In the genomic region with DNA sequence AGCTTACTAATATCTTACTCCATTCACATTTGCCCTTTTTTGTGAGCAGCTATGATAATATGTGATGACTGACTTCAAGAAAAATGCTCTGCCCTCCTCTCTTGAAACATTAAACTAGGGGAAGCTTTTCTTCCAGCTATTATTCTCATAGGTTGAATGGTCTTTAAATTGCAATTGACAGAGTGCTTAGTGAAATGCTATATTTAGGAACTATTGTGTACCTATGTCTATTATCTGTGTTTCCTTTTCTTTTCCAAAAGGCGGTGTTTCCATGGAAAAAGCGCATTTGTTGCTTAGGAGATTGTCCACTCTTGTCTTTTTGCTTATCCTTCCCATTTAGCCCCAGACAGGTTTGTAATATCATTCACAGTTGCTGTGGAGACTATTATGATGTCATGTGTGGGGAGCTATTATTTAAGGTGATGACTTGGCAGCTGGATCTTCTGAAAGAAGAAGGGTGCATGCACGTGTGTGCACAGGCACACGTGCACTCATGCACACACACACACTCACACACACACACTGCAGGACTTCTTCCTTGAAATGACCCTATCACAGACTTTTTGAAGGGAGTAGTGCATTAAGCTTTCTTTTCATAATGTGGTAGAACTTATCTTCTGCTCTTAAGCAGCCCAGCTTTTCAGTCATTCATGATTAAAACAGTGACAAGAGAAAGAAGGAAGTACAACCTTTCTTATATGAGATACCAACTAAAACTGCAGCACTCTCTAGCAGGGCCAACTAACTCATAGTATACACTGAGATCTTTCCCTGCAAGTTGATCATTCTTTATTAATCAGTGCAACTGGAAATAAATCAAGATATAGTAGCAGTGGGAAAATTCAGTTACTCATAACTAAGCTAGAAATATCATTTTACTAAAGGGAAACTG, we compare ENCODE assay signal across 1 cellular context.
TF ChIP-seq lines count a peak whose summit lies in the region.

No MANE protein-coding gene starts in this region.

TF ChIP-seq in GM12878, 131 proteins besides CTCF, POLR2A, EP300 and RAD21 (continued from another document):
- TF ChIP-seq, protein P1, sequence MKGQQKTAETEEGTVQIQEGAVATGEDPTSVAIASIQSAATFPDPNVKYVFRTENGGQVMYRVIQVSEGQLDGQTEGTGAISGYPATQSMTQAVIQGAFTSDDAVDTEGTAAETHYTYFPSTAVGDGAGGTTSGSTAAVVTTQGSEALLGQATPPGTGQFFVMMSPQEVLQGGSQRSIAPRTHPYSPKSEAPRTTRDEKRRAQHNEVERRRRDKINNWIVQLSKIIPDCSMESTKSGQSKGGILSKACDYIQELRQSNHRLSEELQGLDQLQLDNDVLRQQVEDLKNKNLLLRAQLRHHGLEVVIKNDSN (IDR thresholded peaks at IDR 0.05; ENCODE audit: borderline replicate concordance, extremely low read length, insufficient read depth, low read depth, low read length), result no peak
- TF ChIP-seq TAF1 (IDR thresholded peaks at IDR 0.05; ENCODE audit: borderline replicate concordance, low read depth, low read length) (no peak), CREB1 (IDR thresholded peaks at IDR 0.05; ENCODE audit: low read depth) (0 out of 2 replicates have a peak, but pooled peaks have one; percentile 20), BMI1 (IDR thresholded peaks at IDR 0.05; ENCODE audit: borderline replicate concordance) (no peak), LARP7 (IDR thresholded peaks at IDR 0.05) (no peak), BRCA1 (IDR thresholded peaks at IDR 0.05; ENCODE audit: low read depth, low read length) (no peak), NR2C2 (IDR thresholded peaks at IDR 0.05; ENCODE audit: borderline replicate concordance, control insufficient read depth, insufficient read length, low read depth) (no peak)
- TF ChIP-seq, protein P2, sequence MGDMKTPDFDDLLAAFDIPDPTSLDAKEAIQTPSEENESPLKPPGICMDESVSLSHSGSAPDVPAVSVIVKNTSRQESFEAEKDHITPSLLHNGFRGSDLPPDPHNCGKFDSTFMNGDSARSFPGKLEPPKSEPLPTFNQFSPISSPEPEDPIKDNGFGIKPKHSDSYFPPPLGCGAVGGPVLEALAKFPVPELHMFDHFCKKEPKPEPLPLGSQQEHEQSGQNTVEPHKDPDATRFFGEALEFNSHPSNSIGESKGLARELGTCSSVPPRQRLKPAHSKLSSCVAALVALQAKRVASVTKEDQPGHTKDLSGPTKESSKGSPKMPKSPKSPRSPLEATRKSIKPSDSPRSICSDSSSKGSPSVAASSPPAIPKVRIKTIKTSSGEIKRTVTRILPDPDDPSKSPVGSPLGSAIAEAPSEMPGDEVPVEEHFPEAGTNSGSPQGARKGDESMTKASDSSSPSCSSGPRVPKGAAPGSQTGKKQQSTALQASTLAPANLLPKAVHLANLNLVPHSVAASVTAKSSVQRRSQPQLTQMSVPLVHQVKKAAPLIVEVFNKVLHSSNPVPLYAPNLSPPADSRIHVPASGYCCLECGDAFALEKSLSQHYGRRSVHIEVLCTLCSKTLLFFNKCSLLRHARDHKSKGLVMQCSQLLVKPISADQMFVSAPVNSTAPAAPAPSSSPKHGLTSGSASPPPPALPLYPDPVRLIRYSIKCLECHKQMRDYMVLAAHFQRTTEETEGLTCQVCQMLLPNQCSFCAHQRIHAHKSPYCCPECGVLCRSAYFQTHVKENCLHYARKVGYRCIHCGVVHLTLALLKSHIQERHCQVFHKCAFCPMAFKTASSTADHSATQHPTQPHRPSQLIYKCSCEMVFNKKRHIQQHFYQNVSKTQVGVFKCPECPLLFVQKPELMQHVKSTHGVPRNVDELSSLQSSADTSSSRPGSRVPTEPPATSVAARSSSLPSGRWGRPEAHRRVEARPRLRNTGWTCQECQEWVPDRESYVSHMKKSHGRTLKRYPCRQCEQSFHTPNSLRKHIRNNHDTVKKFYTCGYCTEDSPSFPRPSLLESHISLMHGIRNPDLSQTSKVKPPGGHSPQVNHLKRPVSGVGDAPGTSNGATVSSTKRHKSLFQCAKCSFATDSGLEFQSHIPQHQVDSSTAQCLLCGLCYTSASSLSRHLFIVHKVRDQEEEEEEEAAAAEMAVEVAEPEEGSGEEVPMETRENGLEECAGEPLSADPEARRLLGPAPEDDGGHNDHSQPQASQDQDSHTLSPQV (IDR thresholded peaks at IDR 0.05), result no peak
- TF ChIP-seq, protein P3, sequence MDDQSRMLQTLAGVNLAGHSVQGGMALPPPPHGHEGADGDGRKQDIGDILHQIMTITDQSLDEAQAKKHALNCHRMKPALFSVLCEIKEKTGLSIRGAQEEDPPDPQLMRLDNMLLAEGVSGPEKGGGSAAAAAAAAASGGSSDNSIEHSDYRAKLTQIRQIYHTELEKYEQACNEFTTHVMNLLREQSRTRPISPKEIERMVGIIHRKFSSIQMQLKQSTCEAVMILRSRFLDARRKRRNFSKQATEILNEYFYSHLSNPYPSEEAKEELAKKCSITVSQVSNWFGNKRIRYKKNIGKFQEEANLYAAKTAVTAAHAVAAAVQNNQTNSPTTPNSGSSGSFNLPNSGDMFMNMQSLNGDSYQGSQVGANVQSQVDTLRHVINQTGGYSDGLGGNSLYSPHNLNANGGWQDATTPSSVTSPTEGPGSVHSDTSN (IDR thresholded peaks at IDR 0.05; ENCODE audit: insufficient replicate concordance, low read depth, low read length), result no peak
